Comparison of ENCODE assay signal across 33 cellular contexts in genomic region chr12:119748512-119748911, GRCh38.
DNase-seq lines count a peak whose midpoint lies in the region; ATAC-seq and TF ChIP-seq lines count a peak whose summit lies in the region.
"Had no signal": no experiment of that assay in that cellular context is flagged by ENCODE, and none has a peak within 500 bp of the region (broad histone marks: within the 10 kb centered on the region; RNA-seq: fewer than 3 reads in every experiment).

No MANE protein-coding gene starts in this region.

- peaks cover 68% of the 10 kb centered on the region for H3K36me3 ChIP-seq in endodermal cell (ENCODE audit: control insufficient read depth, insufficient read depth, low read length)
- H3K36me3 ChIP-seq: breast epithelium, thyroid gland had no signal

- H3K9ac ChIP-seq in endodermal cell (ENCODE audit: extremely low read depth, low read length, poor library complexity, severe bottlenecking) = no peak overlapping the region

- no peaks in the 10 kb centered on the region for H3K27me3 ChIP-seq in endodermal cell (ENCODE audit: control insufficient read depth, insufficient read depth, low read length, poor library complexity, severe bottlenecking)
- H3K27me3 ChIP-seq: breast epithelium, heart left ventricle, thyroid gland had no signal

- no peaks in the 10 kb centered on the region for H3K4me1 ChIP-seq in endodermal cell (ENCODE audit: control insufficient read depth, insufficient read depth, low read length)
- H3K4me1 ChIP-seq: breast epithelium, Caco-2 had no signal

- peaks cover 41% of the 10 kb centered on the region for H3K9me3 ChIP-seq in endodermal cell (ENCODE audit: control insufficient read depth, low read length)
- H3K9me3 ChIP-seq: thyroid gland had no signal

- no peaks in the 10 kb centered on the region for H3K27me3 Mint-ChIP-seq in endodermal cell (ENCODE audit: insufficient read depth)
- H3K27me3 Mint-ChIP-seq: activated CD4-positive, alpha-beta memory T cell treated with anti-CD3 and anti-CD28 coated beads for 36 hours; naive B cell; progenitor cell of endocrine pancreas; stimulated activated naive CD8-positive, alpha-beta T cell treated with anti-CD3 and anti-CD28 coated beads, Interleukin-15, amount 100 ng/mL, for 72 hours had no signal

- peak overlapping the region; percentile 11 for H3K27ac Mint-ChIP-seq in endodermal cell
- H3K27ac Mint-ChIP-seq: activated CD4-positive, alpha-beta memory T cell treated with anti-CD3 and anti-CD28 coated beads for 36 hours; activated T-cell treated with anti-CD3 and anti-CD28 coated beads, Interleukin-2, amount 50 U/mL, for 72 hours; HFFc6; progenitor cell of endocrine pancreas; stimulated activated naive CD8-positive, alpha-beta T cell treated with anti-CD3 and anti-CD28 coated beads, Interleukin-15, amount 100 ng/mL, for 72 hours had no signal

- H3K9me3 Mint-ChIP-seq in endodermal cell = peaks cover 34% of the 10 kb centered on the region

- 96 to 99% methylated on average over 9 of the region's 9 CpGs for WGBS in endodermal cell (ENCODE audit: insufficient coverage in 1 of 2, insufficient read length in 1 of 2), 2 experiments

- H3K36me3 Mint-ChIP-seq in endodermal cell (ENCODE audit: low read depth) = peaks cover 70% of the 10 kb centered on the region

- H3K4me3 Mint-ChIP-seq in endodermal cell = no peak overlapping the region
- H3K4me3 Mint-ChIP-seq: activated CD4-positive, alpha-beta memory T cell treated with anti-CD3 and anti-CD28 coated beads for 36 hours; activated T-cell treated with anti-CD3 and anti-CD28 coated beads, Interleukin-2, amount 50 U/mL, for 72 hours; HFFc6; naive B cell; stimulated activated naive CD8-positive, alpha-beta T cell treated with anti-CD3 and anti-CD28 coated beads, Interleukin-15, amount 100 ng/mL, for 72 hours had no signal

- CTCF ChIA-PET in RWPE1 (lab: Yijun Ruan, JAX) = no interaction called here

- TF ChIP-seq CTCF in RWPE1 (conservative IDR thresholded peaks at IDR 0.05; ENCODE audit: low read depth) (no peak), endodermal cell (conservative IDR thresholded peaks at IDR 0.05) (no peak)

- H3K27ac ChIP-seq in RWPE1 (no peak overlapping the region), endodermal cell (ENCODE audit: low read depth, low read length) (no peak overlapping the region)
- H3K27ac ChIP-seq: breast epithelium, heart left ventricle, thyroid gland had no signal

- H3K4me3 ChIP-seq in endodermal cell (ENCODE audit: low read length) = no peak overlapping the region
- H3K4me3 ChIP-seq: breast epithelium, heart left ventricle, thyroid gland had no signal

- no peak for ATAC-seq in HG03135 (IDR thresholded peaks at IDR 0.05; ENCODE audit: unreplicated experiment)
- ATAC-seq: activated T-cell treated with anti-CD3 and anti-CD28 coated beads, Interleukin-2, amount 50 U/mL, for 72 hours; esophagus mucosa; heart left ventricle; sciatic nerve; stimulated activated naive CD8-positive, alpha-beta T cell treated with anti-CD3 and anti-CD28 coated beads, Interleukin-15, amount 100 ng/mL, for 72 hours had no signal

- POLR2A ChIA-PET in RWPE1 (lab: Yijun Ruan, JAX; ENCODE audit: low non-redundant PET) = no interaction called here

- DNase-seq in EL (peak; percentile 66), RWPE1 (ENCODE audit: low spot score) (peak; percentile 32), endodermal cell (no peak), renal cortical epithelial cell (ENCODE audit: low read depth) (peak; percentile 81), retina (no peak), AG08396 (ENCODE audit: low spot score) (no peak)
- DNase-seq: activated CD4-positive, alpha-beta memory T cell treated with anti-CD3 and anti-CD28 coated beads for 36 hours; activated CD4-positive, alpha-beta T cell treated with anti-CD3 and anti-CD28 coated beads for 1 hour; activated naive CD4-positive, alpha-beta T cell; activated T-cell treated with anti-CD3 and anti-CD28 coated beads, Interleukin-2, amount 50 U/mL, for 72 hours; C1 segment of cervical spinal cord; Caco-2; DMS79; effector CD8-positive, alpha-beta T cell; foreskin fibroblast; GOT3; heart left ventricle; HFFc6; kidney; midbrain; naive B cell; NCI-H1048; NCI-H1694 treated with DMSO at 0.1 percent for 48 hours; NCI-H2171; NCI-H510A; SHP77; stimulated activated naive CD8-positive, alpha-beta T cell treated with anti-CD3 and anti-CD28 coated beads, Interleukin-15, amount 100 ng/mL, for 72 hours; thyroid gland had no signal

- H3K4me1 Mint-ChIP-seq in endodermal cell = peaks cover 4% of the 10 kb centered on the region
- H3K4me1 Mint-ChIP-seq: naive B cell; stimulated activated naive CD8-positive, alpha-beta T cell treated with anti-CD3 and anti-CD28 coated beads, Interleukin-15, amount 100 ng/mL, for 72 hours had no signal

Comparison
In these comparisons a context has a peak if more than half of its experiments do, and no peak if none do; other contexts are left out.
1. DNase-seq: peak in EL (single experiment), RWPE1 (single experiment) and renal cortical epithelial cell (single experiment); none in endodermal cell (single experiment), retina (single experiment) and AG08396 (single experiment).